ENCODE assay signal across 1 cellular context in genomic region chr15:84910928-84911623, GRCh38.
TF ChIP-seq lines count a peak whose summit lies in the region.

No MANE protein-coding gene starts in this region.

TF ChIP-seq in GM23338, 12 proteins besides CTCF, POLR2A, EP300 and RAD21 (continued from another document):
- no peak for TF ChIP-seq ZNF462 (CRISPR knock-in tag; IDR thresholded peaks at IDR 0.05)
- no peak for TF ChIP-seq JUNB (IDR thresholded peaks at IDR 0.05; ENCODE audit: unreplicated experiment)
